In the genomic region with DNA sequence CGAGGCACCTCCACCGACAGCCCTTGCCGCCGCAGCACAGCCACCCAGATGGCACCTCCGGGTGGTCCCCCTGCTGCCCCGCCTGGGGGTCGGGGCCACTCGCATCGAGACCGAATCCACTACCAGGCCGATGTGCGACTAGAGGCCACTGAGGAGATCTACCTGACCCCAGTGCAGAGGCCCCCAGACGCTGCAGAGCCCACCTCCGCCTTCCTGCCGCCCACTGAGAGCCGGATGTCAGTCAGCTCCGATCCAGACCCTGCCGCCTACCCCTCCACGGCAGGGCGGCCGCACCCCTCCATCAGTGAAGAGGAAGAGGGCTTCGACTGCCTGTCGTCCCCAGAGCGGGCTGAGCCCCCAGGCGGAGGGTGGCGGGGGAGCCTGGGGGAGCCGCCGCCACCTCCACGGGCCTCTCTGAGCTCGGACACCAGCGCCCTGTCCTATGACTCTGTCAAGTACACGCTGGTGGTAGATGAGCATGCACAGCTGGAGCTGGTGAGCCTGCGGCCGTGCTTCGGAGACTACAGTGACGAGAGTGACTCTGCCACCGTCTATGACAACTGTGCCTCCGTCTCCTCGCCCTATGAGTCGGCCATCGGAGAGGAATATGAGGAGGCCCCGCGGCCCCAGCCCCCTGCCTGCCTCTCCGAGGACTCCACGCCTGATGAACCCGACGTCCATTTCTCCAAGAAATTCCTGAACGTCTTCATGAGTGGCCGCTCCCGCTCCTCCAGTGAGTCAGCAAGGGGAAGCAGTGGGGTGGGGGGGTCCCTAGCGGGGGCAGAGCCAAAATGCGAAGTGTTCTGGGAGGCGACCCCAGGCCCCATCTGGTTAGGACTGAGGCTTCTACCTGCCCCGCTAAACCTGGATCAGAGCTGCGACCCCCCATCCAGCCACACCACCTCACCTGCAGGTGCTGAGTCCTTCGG, we compare ENCODE assay signal across 24 cellular contexts. TPM values are rescaled to one million over a fixed set of nuclear protein-coding genes. Genes with fewer than 3 reads are reported as not detected.
"Had no signal": no experiment of that assay in that cellular context is flagged by ENCODE, and none has a peak within 500 bp of the region (broad histone marks: within the 10 kb centered on the region; RNA-seq: fewer than 3 reads in every experiment).

No MANE protein-coding gene starts in this region.

- H3K4me3 ChIP-seq: cardiac muscle cell, MG63, Peyer's patch had no signal

- H3K27ac ChIP-seq: cardiac muscle cell, Peyer's patch had no signal

- DNase-seq: activated B cell treated with CpG ODN at 0.5 μM for 24 hours; activated CD4-positive, alpha-beta T cell treated with anti-CD3 and anti-CD28 coated beads for 1 hour; activated CD4-positive, alpha-beta T cell treated with anti-CD3 and anti-CD28 coated beads, Interleukin-2, amount 10 ng/mL, durations not matched to agents 24 days and 14 days; activated CD4-positive, alpha-beta T cell treated with anti-CD3 and anti-CD28 coated beads, Interleukin-2, amount 50 U/mL, for 48 hours; activated CD8-positive, alpha-beta memory T cell treated with anti-CD3 and anti-CD28 coated beads, Interleukin-2, amount 10 ng/mL, durations not matched to agents 7 days and 5 days; activated effector memory CD4-positive, alpha-beta T cell treated with anti-CD3 and anti-CD28 coated beads, Interleukin-2, amount 50 U/mL, for 16 hours; activated naive CD4-positive, alpha-beta T cell treated with Interleukin-2 at 50 U/mL for 16 hours; activated naive CD8-positive, alpha-beta T cell treated with anti-CD3 and anti-CD28 coated beads, Interleukin-2, amount 50 U/mL, for 24 hours; activated T-cell treated with anti-CD3 and anti-CD28 coated beads, Interleukin-2, amount 50 U/mL, for 24 hours; amniotic stem cell; MG63; MV-4-11; NCI-H1092 treated with DMSO at 0.1 percent for 48 hours; NCI-H1417 treated with DMSO at 0.1 percent for 48 hours; NCI-H1694; NCI-H2029; NCI-H524; Peyer's patch; SHP77 treated with DMSO at 0.1 percent for 48 hours; T-cell; T-helper 2 cell; T1000 had no signal

- H3K27me3 ChIP-seq: MG63, Peyer's patch had no signal

- H3K27ac Mint-ChIP-seq: activated B cell treated with CpG ODN at 0.5 μM for 24 hours; activated CD4-positive, alpha-beta T cell treated with anti-CD3 and anti-CD28 coated beads, Interleukin-2, amount 10 ng/mL, durations not matched to agents 24 days and 14 days; activated CD8-positive, alpha-beta memory T cell treated with anti-CD3 and anti-CD28 coated beads, Interleukin-2, amount 10 ng/mL, durations not matched to agents 7 days and 5 days; activated naive CD4-positive, alpha-beta T cell treated with anti-CD3 and anti-CD28 coated beads, Interleukin-2, amount 50 U/mL, for 72 hours; activated naive CD8-positive, alpha-beta T cell treated with anti-CD3 and anti-CD28 coated beads, Interleukin-2, amount 50 U/mL, for 24 hours; activated T-cell treated with anti-CD3 and anti-CD28 coated beads, Interleukin-2, amount 50 U/mL, for 24 hours; T-cell had no signal

- H3K9me3 ChIP-seq: MG63, Peyer's patch had no signal

- H3K9me3 Mint-ChIP-seq: activated B cell treated with CpG ODN at 0.5 μM for 24 hours; activated CD4-positive, alpha-beta T cell treated with anti-CD3 and anti-CD28 coated beads, Interleukin-2, amount 10 ng/mL, durations not matched to agents 24 days and 14 days; activated naive CD4-positive, alpha-beta T cell treated with anti-CD3 and anti-CD28 coated beads, Interleukin-2, amount 50 U/mL, for 72 hours; activated naive CD8-positive, alpha-beta T cell treated with anti-CD3 and anti-CD28 coated beads, Interleukin-2, amount 50 U/mL, for 24 hours; activated T-cell treated with anti-CD3 and anti-CD28 coated beads, Interleukin-2, amount 50 U/mL, for 24 hours; T-cell had no signal

- H3K4me3 Mint-ChIP-seq: activated B cell treated with CpG ODN at 0.5 μM for 24 hours; activated CD4-positive, alpha-beta T cell treated with anti-CD3 and anti-CD28 coated beads, Interleukin-2, amount 10 ng/mL, durations not matched to agents 24 days and 14 days; activated CD8-positive, alpha-beta memory T cell treated with anti-CD3 and anti-CD28 coated beads, Interleukin-2, amount 10 ng/mL, durations not matched to agents 7 days and 5 days; activated naive CD8-positive, alpha-beta T cell treated with anti-CD3 and anti-CD28 coated beads, Interleukin-2, amount 50 U/mL, for 24 hours; activated T-cell treated with anti-CD3 and anti-CD28 coated beads, Interleukin-2, amount 50 U/mL, for 24 hours had no signal

- H3K36me3 Mint-ChIP-seq: activated CD8-positive, alpha-beta memory T cell treated with anti-CD3 and anti-CD28 coated beads, Interleukin-2, amount 10 ng/mL, durations not matched to agents 7 days and 5 days; activated naive CD4-positive, alpha-beta T cell treated with anti-CD3 and anti-CD28 coated beads, Interleukin-2, amount 50 U/mL, for 72 hours; T-cell had no signal

- ATAC-seq: activated CD8-positive, alpha-beta memory T cell treated with anti-CD3 and anti-CD28 coated beads, Interleukin-2, amount 10 ng/mL, durations not matched to agents 7 days and 5 days; activated naive CD4-positive, alpha-beta T cell treated with anti-CD3 and anti-CD28 coated beads, Interleukin-2, amount 50 U/mL, for 72 hours; activated naive CD8-positive, alpha-beta T cell treated with anti-CD3 and anti-CD28 coated beads, Interleukin-2, amount 50 U/mL, for 24 hours; T-cell had no signal

- H3K36me3 ChIP-seq: cardiac muscle cell, MG63, Peyer's patch had no signal

RNA-seq across cellular contexts. Expression of a gene that starts 19.7 kb away (rescaled TPM):
- total RNA-seq: activated CD4-positive, alpha-beta T cell treated with anti-CD3 and anti-CD28 coated beads, Interleukin-2, amount 10 ng/mL, durations not matched to agents 24 days and 14 days had no signal
